Comparison of ENCODE assay signal across 1 cellular context in genomic region chr16:29807426-29808218, GRCh38.
A peak's percentile ranks its signal among the peaks of the same experiment; 100 is the strongest.
TF ChIP-seq lines count a peak whose summit lies in the region.

No MANE protein-coding gene starts in this region.

TF ChIP-seq in HepG2, 621 proteins besides CTCF, POLR2A, EP300 and RAD21 (continued from another document and continues in another):
- TF ChIP-seq AHDC1 (CRISPR knock-in tag; IDR thresholded peaks at IDR 0.05; ENCODE audit: borderline replicate concordance) (0 out of 2 replicates have a peak, but pooled peaks have one; percentile 32), REXO4 (CRISPR knock-in tag; IDR thresholded peaks at IDR 0.05; ENCODE audit: borderline replicate concordance) (peak; percentile 97), ZNF276 (CRISPR knock-in tag; IDR thresholded peaks at IDR 0.05; ENCODE audit: low read depth) (peak; percentile 98), TSC22D2 (CRISPR knock-in tag; IDR thresholded peaks at IDR 0.05; ENCODE audit: borderline replicate concordance) (peak; percentile 87; the same call in 1 of the 2 replicates), E2F5 (CRISPR knock-in tag; conservative IDR thresholded peaks at IDR 0.05) (peak; percentile 61; the same call in 1 of the 2 replicates), ZNF644 (CRISPR knock-in tag; IDR thresholded peaks at IDR 0.05; ENCODE audit: low read depth) (no peak), ZNF709 (CRISPR knock-in tag; IDR thresholded peaks at IDR 0.05) (peak; percentile 98), MIER3 (CRISPR knock-in tag; IDR thresholded peaks at IDR 0.05; ENCODE audit: borderline replicate concordance) (peak; percentile 89), DBP (CRISPR knock-in tag; IDR thresholded peaks at IDR 0.05; ENCODE audit: not compliant biosample characterization) (peak; percentile 94), SMAD1 (CRISPR knock-in tag; IDR thresholded peaks at IDR 0.05; ENCODE audit: borderline replicate concordance, low read depth) (peak; percentile 69; the same call in 1 of the 2 replicates), ZNF775 (CRISPR knock-in tag; IDR thresholded peaks at IDR 0.05; ENCODE audit: borderline replicate concordance) (peak; percentile 86), PAWR (CRISPR knock-in tag; IDR thresholded peaks at IDR 0.05; ENCODE audit: borderline replicate concordance) (peak; percentile 89; the same call in 1 of the 2 replicates), ZNF614 (CRISPR knock-in tag; IDR thresholded peaks at IDR 0.05; ENCODE audit: borderline replicate concordance) (peak; percentile 74; the same call in 1 of the 2 replicates), ZNF274 (CRISPR knock-in tag; IDR thresholded peaks at IDR 0.05) (peak; percentile 99), MTF1 (CRISPR knock-in tag; IDR thresholded peaks at IDR 0.05) (peak; percentile 91; the same call in 1 of the 2 replicates), KLF15 (CRISPR knock-in tag; IDR thresholded peaks at IDR 0.05; ENCODE audit: borderline replicate concordance) (peak; percentile 97; the same call in 1 of the 2 replicates), ZNF33B (CRISPR knock-in tag; IDR thresholded peaks at IDR 0.05) (peak; percentile 99; the same call in 1 of the 2 replicates), RORA (CRISPR knock-in tag; IDR thresholded peaks at IDR 0.05) (no peak), ZSCAN25 (CRISPR knock-in tag; IDR thresholded peaks at IDR 0.05) (peak; percentile 86), MIER2 (CRISPR knock-in tag; IDR thresholded peaks at IDR 0.05) (no peak), GABPB1 (CRISPR knock-in tag; IDR thresholded peaks at IDR 0.05) (peak; percentile 90), MAZ (IDR thresholded peaks at IDR 0.05; ENCODE audit: borderline replicate concordance, low read depth, low read length) (no peak), MAZ (CRISPR knock-in tag; IDR thresholded peaks at IDR 0.05; ENCODE audit: low read depth) (peak; percentile 90; the same call in 1 of the 2 replicates), AKAP8 (CRISPR knock-in tag; IDR thresholded peaks at IDR 0.05) (peak; percentile 89; the same call in 1 of the 2 replicates), SRY (CRISPR knock-in tag; IDR thresholded peaks at IDR 0.05) (peak; percentile 99), ZNF207 (IDR thresholded peaks at IDR 0.05; ENCODE audit: borderline replicate concordance) (no peak), ZNF572 (CRISPR knock-in tag; IDR thresholded peaks at IDR 0.05) (peak; percentile 88), ZNF556 (CRISPR knock-in tag; IDR thresholded peaks at IDR 0.05; ENCODE audit: borderline replicate concordance) (peak; percentile 99), NFAT5 (CRISPR knock-in tag; IDR thresholded peaks at IDR 0.05) (peak; percentile 96; the same call in 1 of the 2 replicates), ZBTB42 (CRISPR knock-in tag; IDR thresholded peaks at IDR 0.05) (peak; percentile 91), REL (CRISPR knock-in tag; conservative IDR thresholded peaks at IDR 0.05) (peak; percentile 97), DMAP1 (CRISPR knock-in tag; IDR thresholded peaks at IDR 0.05) (peak; percentile 94), ZNF512B (CRISPR knock-in tag; IDR thresholded peaks at IDR 0.05; ENCODE audit: borderline replicate concordance) (peak; percentile 90; the same call in 1 of the 2 replicates), ESRRA (CRISPR knock-in tag; IDR thresholded peaks at IDR 0.05; ENCODE audit: low read depth) (peak; percentile 83), EED (CRISPR knock-in tag; IDR thresholded peaks at IDR 0.05) (peak; percentile 96; the same call in 1 of the 2 replicates), ZBTB4 (CRISPR knock-in tag; IDR thresholded peaks at IDR 0.05; ENCODE audit: borderline replicate concordance) (peak; percentile 97)
